8 cellular contexts compared by ENCODE assay signal in genomic region chr9:129497064-129497836, GRCh38.
A peak's percentile ranks its signal among the peaks of the same experiment; 100 is the strongest.
DNase-seq lines count a peak whose midpoint lies in the region; ATAC-seq and TF ChIP-seq lines count a peak whose summit lies in the region.

No MANE protein-coding gene starts in this region.

- H3K9ac ChIP-seq in endodermal cell (ENCODE audit: extremely low read depth, low read length, poor library complexity, severe bottlenecking), result peak overlapping the region; percentile 64

- H3F3A ChIP-seq in PC-9 (ENCODE audit: insufficient read depth, low read depth), result peaks cover 42% of the 10 kb centered on the region

- no peaks in the 10 kb centered on the region for H3K9me3 ChIP-seq in PC-9 (ENCODE audit: insufficient read depth, low read depth)
- H3K9me3 ChIP-seq in endodermal cell (ENCODE audit: control insufficient read depth, low read length), result no peaks in the 10 kb centered on the region
- no peaks in the 10 kb centered on the region for H3K9me3 ChIP-seq in muscle layer of duodenum (ENCODE audit: control insufficient read depth in 1 of 2, low read length in 2 of 2)
- no peaks in the 10 kb centered on the region for H3K9me3 ChIP-seq in vagina

- peak overlapping the region; percentile 70; the same call in 1 of the 2 replicates for H2AFZ ChIP-seq in PC-9

- 28 to 30% methylated on average over 4 to 17 of the region's 17 CpGs for WGBS in endodermal cell (ENCODE audit: insufficient coverage in 1 of 2, insufficient read length in 1 of 2), 2 experiments

- peaks cover 10% of the 10 kb centered on the region; the same call in 1 of the 2 replicates for H3K79me2 ChIP-seq in PC-9 (ENCODE audit: low read depth)

- no peak for ATAC-seq in HG02571 (IDR thresholded peaks at IDR 0.05; ENCODE audit: unreplicated experiment)

- H3K4me1 ChIP-seq in PC-9 (replicated peaks; ENCODE audit: insufficient read depth) (peaks cover 41% of the 10 kb centered on the region), endodermal cell (ENCODE audit: control insufficient read depth, insufficient read depth, low read length) (peaks cover 13% of the 10 kb centered on the region), muscle layer of duodenum (ENCODE audit: control insufficient read depth in 1 of 2, insufficient read depth in 2 of 2, low read length in 2 of 2) (peaks cover 15 to 55% of the 10 kb centered on the region in 2 donors), vagina (peaks cover 79% of the 10 kb centered on the region)

- H3K4me3 ChIP-seq in PC-9 (peak overlapping the region; percentile 60), endodermal cell (ENCODE audit: low read length) (peak overlapping the region; percentile 78), muscle layer of duodenum (ENCODE audit: low read depth in 1 of 2, low read length in 2 of 2) (peak overlapping the region; percentile 58 to 66), vagina (peak overlapping the region; percentile 71 to 86)

- peak overlapping the region; percentile 64; the same call in 1 of the 2 replicates for H3K27ac ChIP-seq in PC-9
- H3K27ac ChIP-seq in endodermal cell (ENCODE audit: low read depth, low read length), result peak overlapping the region; percentile 100
- H3K27ac ChIP-seq in muscle layer of duodenum (ENCODE audit: low read length), result peak overlapping the region; percentile 99
- peak overlapping the region; percentile 99 for H3K27ac ChIP-seq in vagina

- POLR2A ChIA-PET in PC-9 (lab: Charles Lee; ENCODE audit: unreplicated experiment), result interaction anchor here (0.6 to 2.1 kb wide), 9 partner anchors 14 to 357 kb away, joined by 4 to 22 read pairs (median 8); partner anchors contain the start of gene IER5L

- DNase-seq in DMS53 (lab: John Stamatoyannopoulos, UW) (peak; percentile 71), DMS53 treated with DMSO at 0.1 percent for 48 hours (lab: John Stamatoyannopoulos, UW; ENCODE audit: unreplicated experiment) (no peak), PC-9 (no peak), endodermal cell (no peak), vagina (ENCODE audit: extremely low spot score in 2 of 2) (peak in 1 of 2 donors; percentile 94)
- DNase-seq in activated CD4-positive, CD25-positive, alpha-beta regulatory T cell treated with anti-CD3 and anti-CD28 coated beads, Interleukin-2, amount 50 U/mL, for 72 hours, result no peak

- H3K36me3 ChIP-seq in PC-9 (ENCODE audit: low read depth), result no peaks in the 10 kb centered on the region
- no peaks in the 10 kb centered on the region for H3K36me3 ChIP-seq in endodermal cell (ENCODE audit: control insufficient read depth, insufficient read depth, low read length)
- H3K36me3 ChIP-seq in muscle layer of duodenum (ENCODE audit: control insufficient read depth in 1 of 2, insufficient read depth in 2 of 2, low read length in 2 of 2), result peaks cover 0 to 18% of the 10 kb centered on the region in 2 donors
- no peaks in the 10 kb centered on the region for H3K36me3 ChIP-seq in vagina

- peaks cover 2% of the 10 kb centered on the region for H3K27me3 Mint-ChIP-seq in endodermal cell (ENCODE audit: insufficient read depth)

- H3K9me2 ChIP-seq in PC-9 (ENCODE audit: insufficient read depth), result no peaks in the 10 kb centered on the region

- intact Hi-C loops in PC-9 (cut with micrococcal nuclease; ENCODE audit: unreplicated experiment) (loop anchor here (2.0 kb wide), 2 partner anchors 74 to 110 kb away; no protein-coding TSS in a partner anchor), vagina (cut with DNase I) (loop anchor here (5.0 kb wide), 2 partner anchors 55 to 110 kb away; no protein-coding TSS in a partner anchor)

- BruUV-seq in PC-9 (replicated peaks; lab: Mats Ljungman, UMichigan), result no TSS peak

- H3K36me3 Mint-ChIP-seq in endodermal cell (ENCODE audit: low read depth), result no peaks in the 10 kb centered on the region

- peak overlapping the region; percentile 99 for H3K4me2 ChIP-seq in PC-9

- TF ChIP-seq POLR2A in vagina (IDR thresholded peaks at IDR 0.05), result peak in 1 of 2 donors; percentile 0

- CTCF ChIA-PET in PC-9 (lab: Charles Lee), result interaction anchor here (0.6 to 0.7 kb wide), 3 partner anchors 51 to 357 kb away, joined by 3 read pairs; no protein-coding TSS in a partner anchor

- H3K4me3 Mint-ChIP-seq in endodermal cell, result peak overlapping the region; percentile 66

- peaks cover 40% of the 10 kb centered on the region for H3K4me1 Mint-ChIP-seq in endodermal cell

- H3K27me3 ChIP-seq in PC-9 (ENCODE audit: insufficient read depth, low read depth), result no peaks in the 10 kb centered on the region
- H3K27me3 ChIP-seq in endodermal cell (ENCODE audit: control insufficient read depth, insufficient read depth, low read length, poor library complexity, severe bottlenecking), result no peaks in the 10 kb centered on the region
- no peaks in the 10 kb centered on the region for H3K27me3 ChIP-seq in muscle layer of duodenum (ENCODE audit: low read depth, low read length)
- H3K27me3 ChIP-seq in vagina, result no peaks in the 10 kb centered on the region

- no peaks in the 10 kb centered on the region for H3K9me3 Mint-ChIP-seq in endodermal cell

- peak overlapping the region; percentile 93 for H3K27ac Mint-ChIP-seq in endodermal cell

- no peaks in the 10 kb centered on the region for H4K20me1 ChIP-seq in PC-9 (ENCODE audit: insufficient read depth)

- TF ChIP-seq CTCF in PC-9 (conservative IDR thresholded peaks at IDR 0.05) (no peak), endodermal cell (conservative IDR thresholded peaks at IDR 0.05) (no peak), vagina (IDR thresholded peaks at IDR 0.05) (no peak)
